ENCODE assay signal across 24 cellular contexts in the genomic region with DNA sequence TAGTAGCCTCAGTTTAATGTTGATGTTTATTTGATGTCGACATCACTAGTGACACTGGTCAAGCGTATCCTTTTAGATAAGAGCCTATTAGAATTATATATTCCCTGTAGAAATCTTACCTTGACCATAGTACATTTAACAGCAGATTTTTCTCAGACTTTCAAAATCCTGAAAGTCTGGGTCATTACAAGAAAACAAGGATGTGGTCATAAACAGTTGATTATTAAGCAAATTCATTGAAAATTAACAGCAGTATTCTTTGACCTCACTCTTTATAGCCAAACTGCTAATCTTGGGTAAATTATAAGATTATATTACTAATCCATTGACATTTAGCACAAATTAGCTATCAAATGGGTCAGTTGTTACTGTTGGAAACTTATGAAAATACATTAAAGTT.
"Had no signal": no experiment of that assay in that cellular context is flagged by ENCODE, and none has a peak within 500 bp of the region (broad histone marks: within the 10 kb centered on the region; RNA-seq: fewer than 3 reads in every experiment).

No MANE protein-coding gene starts in this region.

- ATAC-seq: activated CD4-positive, alpha-beta T cell treated with anti-CD3 and anti-CD28 coated beads for 36 hours; activated T-helper 17 cell treated with anti-CD3 and anti-CD28 coated beads, Interleukin-2, amount 50 U/mL, for 72 hours; Right ventricle myocardium inferior had no signal

- H3K27me3 ChIP-seq: brain microvascular endothelial cell, cardiac muscle cell had no signal

- H3K36me3 ChIP-seq: brain microvascular endothelial cell, cardiac muscle cell, WERI-Rb-1 had no signal

- H3K27ac ChIP-seq: brain microvascular endothelial cell, cardiac muscle cell, SK-N-MC, WERI-Rb-1 had no signal

- H3K4me3 ChIP-seq: cardiac muscle cell, SK-N-MC had no signal

- DNase-seq: activated CD4-positive, alpha-beta memory T cell treated with anti-CD3 and anti-CD28 coated beads, Interleukin-2, amount 10 ng/mL, durations not matched to agents 7 days and 5 days; activated CD4-positive, alpha-beta T cell treated with anti-CD3 and anti-CD28 coated beads for 36 hours; activated CD4-positive, alpha-beta T cell treated with anti-CD3 and anti-CD28 coated beads, Interleukin-2, amount 50 U/mL, for 1 hour; activated gamma-delta T cell; activated naive CD4-positive, alpha-beta T cell treated with anti-CD3 and anti-CD28 coated beads for 36 hours; activated T-cell treated with anti-CD3 and anti-CD28 coated beads for 4 hours; activated T-cell treated with anti-CD3 and anti-CD28 coated beads, Interleukin-2, amount 50 U/mL, for 48 hours; brain microvascular endothelial cell; cerebellar nuclear complex; NCI-H1092; NCI-H1417; NCI-H1930; NCI-H2107; NCI-H2171 treated with DMSO at 0.1 percent for 48 hours; NCI-H345; NCI-H510A; NCI-H526 treated with DMSO at 0.1 percent for 48 hours; NCI-H82; T-helper 1 cell; WERI-Rb-1 had no signal
